15 cellular contexts compared by ENCODE assay signal in the genomic region with DNA sequence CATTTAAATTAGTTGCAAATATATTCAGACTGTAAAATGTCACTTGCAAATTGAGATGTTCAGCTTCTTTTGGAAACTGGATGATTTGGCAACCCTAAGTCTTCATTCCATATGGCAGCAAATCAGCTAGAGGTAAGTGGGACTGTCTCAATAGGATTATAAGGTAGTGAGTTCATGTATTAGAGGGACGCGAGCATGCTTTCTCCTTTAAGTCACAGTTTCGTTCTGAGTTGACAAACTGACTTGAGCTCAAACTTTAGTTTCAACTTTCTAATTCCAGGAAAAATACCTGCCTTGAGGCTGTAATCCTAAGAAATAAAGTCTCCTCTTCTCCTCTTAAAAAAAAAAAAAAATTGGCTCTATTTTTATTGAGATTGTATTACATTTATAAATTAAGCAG. TPM values are rescaled to one million over a fixed set of nuclear protein-coding genes. Genes with fewer than 3 reads are reported as not detected.
DNase-seq lines count a peak whose midpoint lies in the region; ATAC-seq and TF ChIP-seq lines count a peak whose summit lies in the region.
"Had no signal": no experiment of that assay in that cellular context is flagged by ENCODE, and none has a peak within 500 bp of the region (broad histone marks: within the 10 kb centered on the region; RNA-seq: fewer than 3 reads in every experiment).

No MANE protein-coding gene starts in this region.

- POLR2A ChIA-PET in A673 (lab: Charles Lee; ENCODE audit: low non-redundant PET) = no interaction called here

- H3K9me3 ChIP-seq in A673 (ENCODE audit: low read depth, low read length, poor library complexity, severe bottlenecking) = no peaks in the 10 kb centered on the region
- H3K9me3 ChIP-seq: heart right ventricle, Peyer's patch had no signal

- H3K4me3 ChIP-seq in A673 (ENCODE audit: low read depth, low read length, poor library complexity, severe bottlenecking) = no peak overlapping the region
- H3K4me3 ChIP-seq: heart right ventricle, Peyer's patch had no signal

- H3K4me1 ChIP-seq in A673 (ENCODE audit: insufficient read depth, low read length, poor library complexity, severe bottlenecking) = peaks cover 4% of the 10 kb centered on the region

- H3K36me3 ChIP-seq in A673 (ENCODE audit: insufficient read depth, low read length, poor library complexity, severe bottlenecking) = no peaks in the 10 kb centered on the region
- H3K36me3 ChIP-seq: heart right ventricle, Peyer's patch had no signal

- H3K27me3 Mint-ChIP-seq in activated T-helper 2 cell treated with anti-CD3 and anti-CD28 coated beads, Interferon-gamma antibody, Interleukin-2, Interleukin-4, amounts not matched to agents 10 μg/mL and 5 μg/mL and 100 μg/mL, durations not matched to agents 14 hours and 24 hours and 36 hours (ENCODE audit: low read depth) = no peaks in the 10 kb centered on the region
- H3K27me3 Mint-ChIP-seq: CD4-positive, alpha-beta T cell had no signal

- H3K4me3 Mint-ChIP-seq in activated T-helper 2 cell treated with anti-CD3 and anti-CD28 coated beads, Interferon-gamma antibody, Interleukin-2, Interleukin-4, amounts not matched to agents 10 μg/mL and 5 μg/mL and 100 μg/mL, durations not matched to agents 14 hours and 24 hours and 36 hours (ENCODE audit: low read depth) = no peak overlapping the region
- H3K4me3 Mint-ChIP-seq: CD4-positive, alpha-beta T cell had no signal

- H3K36me3 Mint-ChIP-seq in activated T-helper 2 cell treated with anti-CD3 and anti-CD28 coated beads, Interferon-gamma antibody, Interleukin-2, Interleukin-4, amounts not matched to agents 10 μg/mL and 5 μg/mL and 100 μg/mL, durations not matched to agents 14 hours and 24 hours and 36 hours (ENCODE audit: low read depth) = no peaks in the 10 kb centered on the region

- peak; percentile 3 for DNase-seq in NCI-H82 treated with DMSO at 0.1 percent for 48 hours (lab: John Stamatoyannopoulos, UW; ENCODE audit: unreplicated experiment)
- DNase-seq in hippocampal formation (lab: John Stamatoyannopoulos, UW) = no peak
- no peak for DNase-seq in activated T-helper 2 cell treated with anti-CD3 and anti-CD28 coated beads, Interferon-gamma antibody, Interleukin-2, Interleukin-4, amounts not matched to agents 10 μg/mL and 5 μg/mL and 100 μg/mL, durations not matched to agents 14 hours and 24 hours and 36 hours (ENCODE audit: low spot score)
- DNase-seq in A673 (ENCODE audit: low spot score) = no peak
- DNase-seq: CD4-positive, alpha-beta T cell; HCEC 1CT; heart right ventricle; NCI-H2081 treated with DMSO at 0.1 percent for 48 hours; occipital lobe; Peyer's patch; T-helper 9 cell had no signal

- intact Hi-C loops in activated T-helper 2 cell treated with anti-CD3 and anti-CD28 coated beads, Interferon-gamma antibody, Interleukin-2, Interleukin-4, amounts not matched to agents 10 μg/mL and 5 μg/mL and 100 μg/mL, durations not matched to agents 14 hours and 24 hours and 36 hours (cut with micrococcal nuclease) = loop anchor here (1.0 kb wide), 2 partner anchors 11 to 152 kb away; no protein-coding TSS in a partner anchor
- intact Hi-C loops in A673 (cut with micrococcal nuclease; ENCODE audit: unreplicated experiment) = loop anchor here (10.0 kb wide), 1 partner anchor 277 kb away; no protein-coding TSS in a partner anchor

- ATAC-seq in GM18505 (IDR thresholded peaks at IDR 0.05; ENCODE audit: unreplicated experiment) (peak; percentile 55), GM19397 (IDR thresholded peaks at IDR 0.05; ENCODE audit: unreplicated experiment) (peak; percentile 43), HG02852 (IDR thresholded peaks at IDR 0.05; ENCODE audit: unreplicated experiment) (peak; percentile 72), HG03354 (IDR thresholded peaks at IDR 0.05; ENCODE audit: poor library complexity, severe bottlenecking, unreplicated experiment) (no peak)
- ATAC-seq: heart right ventricle had no signal

- no TSS peak for BruUV-seq in A673 (replicated peaks; lab: Mats Ljungman, UMichigan)

- no peaks in the 10 kb centered on the region for H3K27me3 ChIP-seq in A673 (replicated peaks; ENCODE audit: insufficient read depth, low read depth, low read length, poor library complexity)
- H3K27me3 ChIP-seq: heart right ventricle, Peyer's patch had no signal

- H3K9me3 Mint-ChIP-seq in activated T-helper 2 cell treated with anti-CD3 and anti-CD28 coated beads, Interferon-gamma antibody, Interleukin-2, Interleukin-4, amounts not matched to agents 10 μg/mL and 5 μg/mL and 100 μg/mL, durations not matched to agents 14 hours and 24 hours and 36 hours = no peaks in the 10 kb centered on the region
- H3K9me3 Mint-ChIP-seq: CD4-positive, alpha-beta T cell had no signal

- no peak for TF ChIP-seq POLR2A in GM18505 (IDR thresholded peaks at IDR 0.05; ENCODE audit: borderline replicate concordance, extremely low read depth, insufficient read depth, insufficient read length)

- CTCF ChIA-PET in A673 (lab: Charles Lee) = no interaction called here

- TF ChIP-seq CTCF in A673 (conservative IDR thresholded peaks at IDR 0.05; ENCODE audit: low read depth, low read length) = no peak

- peaks cover 47% of the 10 kb centered on the region for H3K4me1 Mint-ChIP-seq in activated T-helper 2 cell treated with anti-CD3 and anti-CD28 coated beads, Interferon-gamma antibody, Interleukin-2, Interleukin-4, amounts not matched to agents 10 μg/mL and 5 μg/mL and 100 μg/mL, durations not matched to agents 14 hours and 24 hours and 36 hours (ENCODE audit: low read depth)

- no peak overlapping the region for H3K27ac ChIP-seq in A673 (ENCODE audit: low read depth, low read length, poor library complexity, severe bottlenecking)
- H3K27ac ChIP-seq: heart right ventricle, Peyer's patch had no signal

- no peak overlapping the region for H3K27ac Mint-ChIP-seq in activated T-helper 2 cell treated with anti-CD3 and anti-CD28 coated beads, Interferon-gamma antibody, Interleukin-2, Interleukin-4, amounts not matched to agents 10 μg/mL and 5 μg/mL and 100 μg/mL, durations not matched to agents 14 hours and 24 hours and 36 hours
- H3K27ac Mint-ChIP-seq: CD4-positive, alpha-beta T cell had no signal

RNA-seq across cellular contexts. Expression of a gene that starts 44.2 kb away (rescaled TPM):
- 28.1 and 29.7 TPM in 2 replicates for total RNA-seq in activated T-helper 2 cell treated with anti-CD3 and anti-CD28 coated beads, Interferon-gamma antibody, Interleukin-2, Interleukin-4, amounts not matched to agents 10 μg/mL and 5 μg/mL and 100 μg/mL, durations not matched to agents 14 hours and 24 hours and 36 hours
- total RNA-seq in A673 (2021) = 17.0 and 18.4 TPM in 2 replicates
